20 cellular contexts compared by ENCODE assay signal in the genomic region with DNA sequence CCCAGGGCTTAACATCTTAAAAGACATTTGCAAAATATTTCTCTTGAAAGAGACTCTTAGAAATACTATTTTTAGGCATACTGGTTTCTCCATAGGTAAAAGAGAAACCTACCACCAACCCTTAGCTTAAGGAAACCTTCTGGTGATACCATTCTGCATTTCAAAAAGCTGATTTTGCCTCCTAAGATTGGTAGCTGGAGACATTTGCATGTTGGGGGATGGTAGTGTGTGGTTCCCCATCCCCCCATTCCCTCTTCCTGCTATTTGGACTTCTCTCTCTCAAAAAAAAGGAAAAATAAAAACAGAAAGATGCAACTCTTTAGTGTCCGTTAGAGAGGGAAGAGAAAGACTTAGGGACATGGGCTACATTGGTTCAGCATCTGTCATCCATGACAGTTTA. TPM values are rescaled to one million over a fixed set of nuclear protein-coding genes. Genes with fewer than 3 reads are reported as not detected.
"Had no signal": no experiment of that assay in that cellular context is flagged by ENCODE, and none has a peak within 500 bp of the region (broad histone marks: within the 10 kb centered on the region; RNA-seq: fewer than 3 reads in every experiment).

No MANE protein-coding gene starts in this region.

- H3K36me3 Mint-ChIP-seq: activated naive CD8-positive, alpha-beta T cell treated with anti-CD3 and anti-CD28 coated beads, Interleukin-2, amount 10 ng/mL, durations not matched to agents 7 days and 5 days had no signal

- H3K9me3 Mint-ChIP-seq: nephron progenitor cell; stimulated activated naive CD8-positive, alpha-beta T cell treated with anti-CD3 and anti-CD28 coated beads, Interleukin-15, Interleukin-2, amounts not matched to agents 100 ng/mL and 50 ng/mL, for 24 hours; T-helper 2 cell treated with Interferon-gamma antibody and Interleukin-4, amounts not matched to agents 5 μg/mL and 100 μg/mL, for 36 hours had no signal

- H3K4me3 Mint-ChIP-seq: activated CD4-positive, alpha-beta T cell treated with anti-CD3 and anti-CD28 coated beads for 36 hours; activated naive CD8-positive, alpha-beta T cell treated with anti-CD3 and anti-CD28 coated beads, Interleukin-2, amount 10 ng/mL, durations not matched to agents 7 days and 5 days; stimulated activated naive CD8-positive, alpha-beta T cell treated with anti-CD3 and anti-CD28 coated beads, Interleukin-15, Interleukin-2, amounts not matched to agents 100 ng/mL and 50 ng/mL, for 24 hours; T-helper 2 cell treated with Interferon-gamma antibody and Interleukin-4, amounts not matched to agents 5 μg/mL and 100 μg/mL, for 36 hours had no signal

- DNase-seq: activated CD4-positive, alpha-beta T cell treated with anti-CD3 and anti-CD28 coated beads for 36 hours; activated CD4-positive, alpha-beta T cell treated with anti-CD3 and anti-CD28 coated beads, Interleukin-2, amount 50 U/mL, for 48 hours; activated naive CD4-positive, alpha-beta T cell treated with Interleukin-2 at 50 U/mL for 16 hours; activated naive CD8-positive, alpha-beta T cell treated with anti-CD3 and anti-CD28 coated beads, Interleukin-2, amount 10 ng/mL, durations not matched to agents 7 days and 5 days; brain microvascular endothelial cell; effector memory CD4-positive, alpha-beta T cell; esophagus squamous epithelium; kidney; midbrain; nephron progenitor cell; transverse colon had no signal

- H3K9me3 ChIP-seq: esophagus squamous epithelium, transverse colon, vagina had no signal

- FAIRE-seq: kidney, TTC549 had no signal

- H3K27ac Mint-ChIP-seq: activated CD4-positive, alpha-beta T cell treated with anti-CD3 and anti-CD28 coated beads for 36 hours; activated naive CD8-positive, alpha-beta T cell treated with anti-CD3 and anti-CD28 coated beads, Interleukin-2, amount 10 ng/mL, durations not matched to agents 7 days and 5 days; nephron progenitor cell; progenitor cell of endocrine pancreas; stimulated activated naive CD8-positive, alpha-beta T cell treated with anti-CD3 and anti-CD28 coated beads, Interleukin-15, Interleukin-2, amounts not matched to agents 100 ng/mL and 50 ng/mL, for 24 hours; T-helper 2 cell treated with Interferon-gamma antibody and Interleukin-4, amounts not matched to agents 5 μg/mL and 100 μg/mL, for 36 hours had no signal

- H3K4me1 ChIP-seq: vagina had no signal

- H3K4me3 ChIP-seq: esophagus squamous epithelium, lung, transverse colon, vagina had no signal

- H3K4me1 Mint-ChIP-seq: activated CD4-positive, alpha-beta T cell treated with anti-CD3 and anti-CD28 coated beads for 36 hours; activated naive CD8-positive, alpha-beta T cell treated with anti-CD3 and anti-CD28 coated beads, Interleukin-2, amount 10 ng/mL, durations not matched to agents 7 days and 5 days had no signal

- H3K36me3 ChIP-seq: brain microvascular endothelial cell, esophagus squamous epithelium, transverse colon, vagina had no signal

- H3K27me3 ChIP-seq: vagina had no signal

- H3K27ac ChIP-seq: brain microvascular endothelial cell, esophagus squamous epithelium, transverse colon, vagina had no signal

- ATAC-seq: activated CD4-positive, alpha-beta T cell treated with anti-CD3 and anti-CD28 coated beads for 36 hours; left lobe of liver had no signal

RNA-seq across cellular contexts. Expression of gene LRRTM1, which starts 4.2 kb away (rescaled TPM):
- total RNA-seq: activated CD4-positive, alpha-beta T cell treated with anti-CD3 and anti-CD28 coated beads for 36 hours; activated naive CD8-positive, alpha-beta T cell treated with anti-CD3 and anti-CD28 coated beads, Interleukin-2, amount 10 ng/mL, durations not matched to agents 7 days and 5 days; glomerular endothelial cell; left lobe of liver; osteoblast had no signal
